1 cellular context compared by ENCODE assay signal in the genomic region with DNA sequence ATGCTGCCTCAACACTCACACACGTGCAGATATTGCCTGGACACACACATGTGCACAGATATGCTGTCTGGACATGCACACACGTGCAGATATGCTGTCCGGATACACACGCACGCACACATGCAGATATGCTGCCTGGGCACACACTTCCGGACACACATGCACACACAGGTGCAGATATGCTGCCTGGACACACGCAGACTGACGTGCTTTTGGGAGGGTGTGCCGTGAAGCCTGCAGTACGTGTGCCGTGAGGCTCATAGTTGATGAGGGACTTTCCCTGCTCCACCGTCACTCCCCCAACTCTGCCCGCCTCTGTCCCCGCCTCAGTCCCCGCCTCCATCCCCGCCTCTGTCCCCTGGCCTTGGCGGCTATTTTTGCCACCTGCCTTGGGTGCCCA.
TF ChIP-seq lines count a peak whose summit lies in the region.

No MANE protein-coding gene starts in this region.

TF ChIP-seq in K562, 482 proteins besides CTCF, POLR2A, EP300 and RAD21:
- TF ChIP-seq FOXP1 (CRISPR knock-in tag; IDR thresholded peaks at IDR 0.05) (no peak), PHF20 (IDR thresholded peaks at IDR 0.05; ENCODE audit: partially characterized antibody) (peak; percentile 57), SUPT5H (IDR thresholded peaks at IDR 0.05) (0 out of 2 replicates have a peak, but pooled peaks have one; percentile 18)
